8 cellular contexts compared by ENCODE assay signal in the genomic region with DNA sequence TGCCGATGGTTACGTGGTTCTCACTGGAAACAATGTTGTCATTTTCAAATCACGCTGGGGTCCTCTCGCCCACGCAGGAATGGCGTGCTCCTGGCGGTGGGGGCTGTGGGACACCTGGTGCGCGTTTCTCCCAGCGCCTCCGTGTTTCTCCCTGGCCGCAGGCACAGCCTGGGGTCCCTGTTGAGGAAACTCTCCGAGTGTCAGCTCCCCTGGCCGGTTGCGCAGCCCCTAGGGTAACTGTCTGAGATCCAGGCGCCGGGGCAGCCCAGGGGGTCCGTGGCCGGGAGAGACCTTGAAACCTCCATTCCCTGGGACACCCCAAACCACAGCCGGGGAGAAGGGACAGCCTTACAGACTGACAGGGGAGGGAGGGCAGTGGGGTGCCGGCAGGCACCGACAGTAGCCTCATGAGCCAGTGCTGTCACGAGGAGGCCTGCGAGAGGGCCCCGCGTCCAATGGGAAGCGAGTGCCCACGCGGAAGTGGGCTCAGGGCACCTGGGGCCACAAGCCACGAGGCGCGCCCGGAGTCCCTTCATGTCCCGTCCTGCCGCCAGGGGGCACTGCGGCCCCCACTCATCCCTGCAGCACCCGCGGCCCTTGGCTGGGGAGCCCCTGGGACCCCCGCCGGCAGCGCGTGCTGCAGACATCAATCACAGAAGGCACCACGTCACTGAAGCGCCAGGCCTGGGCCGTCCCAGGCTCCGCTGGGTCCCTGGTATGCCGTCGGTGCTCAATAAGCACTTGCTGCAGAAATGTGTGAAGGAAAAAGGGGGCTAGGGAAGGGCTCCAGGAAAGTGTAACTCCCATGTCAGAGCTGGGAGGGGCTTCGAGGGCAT. TPM values are rescaled to one million over a fixed set of nuclear protein-coding genes. Genes with fewer than 3 reads are reported as not detected.
A peak's percentile ranks its signal among the peaks of the same experiment; 100 is the strongest.
DNase-seq lines count a peak whose midpoint lies in the region; ATAC-seq and TF ChIP-seq lines count a peak whose summit lies in the region.

No MANE protein-coding gene starts in this region.

- H3K27ac ChIP-seq in foreskin keratinocyte (no peak overlapping the region), prostate gland (no peak overlapping the region)

- peaks cover 10% of the 10 kb centered on the region; the same call in 1 of the 2 replicates for H3K9me3 ChIP-seq in NT2/D1 (ENCODE audit: insufficient read depth, low read length)
- no peaks in the 10 kb centered on the region for H3K9me3 ChIP-seq in prostate gland

- intact Hi-C loops in prostate gland (cut with DNase I): loop anchor here (5.0 kb wide), 1 partner anchor 226 kb away; a partner anchor contains a TSS

- no peak for ATAC-seq in foreskin keratinocyte
- ATAC-seq in HG03108 (IDR thresholded peaks at IDR 0.05; ENCODE audit: unreplicated experiment): no peak
- ATAC-seq in GM18870 (IDR thresholded peaks at IDR 0.05; ENCODE audit: unreplicated experiment): no peak

- H3K4me3 ChIP-seq in NT2/D1 (ENCODE audit: insufficient read length, low read depth): no peak overlapping the region
- no peak overlapping the region for H3K4me3 ChIP-seq in prostate gland

- TF ChIP-seq POLR2A in prostate gland (IDR thresholded peaks at IDR 0.05): peak; percentile 10

- peaks cover 18% of the 10 kb centered on the region for H3K4me1 ChIP-seq in NT2/D1 (ENCODE audit: insufficient read depth, insufficient read length)
- no peaks in the 10 kb centered on the region for H3K4me1 ChIP-seq in foreskin keratinocyte
- H3K4me1 ChIP-seq in prostate gland (replicated peaks): no peaks in the 10 kb centered on the region

- peak overlapping the region; percentile 61 for H3K9ac ChIP-seq in NT2/D1 (ENCODE audit: insufficient read length, low read depth)

- DNase-seq in GM10266 (ENCODE audit: extremely low spot score): peak; percentile 77
- no peak for DNase-seq in NT2/D1 (ENCODE audit: low read depth, low spot score)
- peak; percentile 84 to 88 for DNase-seq in activated T-cell treated with anti-CD3 and anti-CD28 coated beads, Interleukin-2, amount 50 U/mL, for 48 hours
- DNase-seq in foreskin keratinocyte: no peak
- no peak for DNase-seq in prostate gland (ENCODE audit: low spot score)
- no peak for DNase-seq in NCI-H1694 treated with DMSO at 0.1 percent for 48 hours (lab: John Stamatoyannopoulos, UW)

- TF ChIP-seq CTCF in GM10266 (IDR thresholded peaks at IDR 0.05; ENCODE audit: control insufficient read depth, insufficient read depth, low read depth, missing control alignments) (peak; percentile 80), foreskin keratinocyte (conservative IDR thresholded peaks at IDR 0.05) (peak; percentile 73), prostate gland (IDR thresholded peaks at IDR 0.05) (peak; percentile 40 to 70 (median 43))

- peaks cover 18% of the 10 kb centered on the region for H3K27me3 ChIP-seq in NT2/D1 (ENCODE audit: insufficient read depth, insufficient read length)
- peaks cover 28% of the 10 kb centered on the region for H3K27me3 ChIP-seq in foreskin keratinocyte
- H3K27me3 ChIP-seq in prostate gland (replicated peaks; ENCODE audit: insufficient read depth): peaks cover 14% of the 10 kb centered on the region

- H3K36me3 ChIP-seq in NT2/D1 (ENCODE audit: insufficient read depth, insufficient read length, low read length) (no peaks in the 10 kb centered on the region), prostate gland (no peaks in the 10 kb centered on the region)

- WGBS in prostate gland: 8% methylated on average over 49 of the region's 49 CpGs

RNA-seq across cellular contexts. Expression of a gene that starts 9.5 kb away (rescaled TPM):
- 6.0 and 7.2 TPM in 2 replicates for total RNA-seq in foreskin keratinocyte
- 6.1 and 6.7 TPM in 2 replicates for polyA plus RNA-seq in foreskin keratinocyte
- 10 to 100 TPM in 1 of 2 donors, under 1 TPM in 1; 0.82 to 14.5 TPM for total RNA-seq in prostate gland

RNA-seq across cellular contexts. Expression of a gene that starts 12.3 kb away (rescaled TPM):
- 1.1 and 1.4 TPM in 2 replicates for total RNA-seq in foreskin keratinocyte
- polyA plus RNA-seq in foreskin keratinocyte: 1.8 and 2.1 TPM in 2 replicates
- 100 to 1,000 TPM in 1 of 2 donors, 10 to 100 TPM in 1; 61.9 to 349 TPM for total RNA-seq in prostate gland

RNA-seq across cellular contexts. Expression of a gene that starts 13.2 kb away (rescaled TPM):
- total RNA-seq in foreskin keratinocyte (0.78 and 0.92 TPM in 2 replicates), prostate gland (10 to 100 TPM in 1 of 2 donors, 1 to 10 TPM in 1; 8.1 to 22.9 TPM)
- 1.0 and 1.1 TPM in 2 replicates for polyA plus RNA-seq in foreskin keratinocyte

RNA-seq across cellular contexts. Expression of a gene that starts 20.6 kb away (rescaled TPM):
- total RNA-seq in foreskin keratinocyte (not detected in 2 replicates), prostate gland (10 to 100 TPM in 1 of 2 donors, not detected in 1; 28.8 TPM)
- not detected in 2 replicates for polyA plus RNA-seq in foreskin keratinocyte

RNA-seq across cellular contexts. Expression of a gene that starts 24.3 kb away (rescaled TPM):
- total RNA-seq in foreskin keratinocyte (29.5 and 34.9 TPM in 2 replicates), prostate gland (10 to 100 TPM; 54.0 to 93.0 TPM)
- polyA plus RNA-seq in foreskin keratinocyte: 40.3 and 43.0 TPM in 2 replicates

Comparison
In these comparisons a context has a peak if more than half of its experiments do, and no peak if none do; other contexts are left out.
1. DNase-seq: peak in GM10266 (single experiment) and activated T-cell treated with anti-CD3 and anti-CD28 coated beads, Interleukin-2, amount 50 U/mL, for 48 hours (2 of 2); none in NT2/D1 (single experiment), foreskin keratinocyte (0 of 2), prostate gland (single experiment) and NCI-H1694 treated with DMSO at 0.1 percent for 48 hours (single experiment).
2. RNA of a gene that starts 12.3 kb away (total RNA-seq): 61.9 to 349 TPM in prostate gland; 1.1 to 1.4 TPM in foreskin keratinocyte; every median in the first group is over 10 times any median in the second.
3. Peak in every context shown above with its lines, with median percentiles within 50 percentile points of each other: CTCF ChIP-seq.